Comparison of ENCODE assay signal across 8 cellular contexts in the genomic region with DNA sequence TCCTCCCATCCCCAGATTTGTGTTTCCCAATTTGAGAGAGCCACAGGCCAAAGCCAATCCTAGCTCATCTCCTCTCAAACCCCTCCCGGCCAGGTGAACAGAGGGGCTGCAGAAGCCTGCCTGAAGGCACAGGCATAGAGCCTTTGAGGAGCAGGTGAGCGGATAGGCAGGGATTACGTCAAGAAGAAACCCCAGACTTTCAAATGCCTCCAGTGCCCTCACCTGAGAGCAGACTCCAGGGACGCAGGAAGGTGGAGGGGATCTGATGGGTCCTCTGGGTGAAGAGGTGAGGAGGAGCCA. TPM values are rescaled to one million over a fixed set of nuclear protein-coding genes. Genes with fewer than 3 reads are reported as not detected.
A peak's percentile ranks its signal among the peaks of the same experiment; 100 is the strongest.
DNase-seq lines count a peak whose midpoint lies in the region; ATAC-seq, FAIRE-seq and TF ChIP-seq lines count a peak whose summit lies in the region.

No MANE protein-coding gene starts in this region.

- no peak overlapping the region for H3K4ac ChIP-seq in H1 (replicated peaks; ENCODE audit: insufficient read length, low read depth, low read length)

- CTCF ChIA-PET in H1 (lab: Charles Lee; ENCODE audit: partially characterized antibody), result interaction anchor here (0.7 to 26.4 kb wide), 15 partner anchors 11 to 166 kb away, joined by 3 to 678 read pairs (median 4); a partner anchor contains a TSS

- H3K4me3 Mint-ChIP-seq in osteocyte (ENCODE audit: unreplicated experiment), result peak overlapping the region; percentile 85

- no peaks in the 10 kb centered on the region for H3K9me3 ChIP-seq in H1 (ENCODE audit: insufficient read depth in 2 of 2, low read depth in 1 of 2, low read length in 1 of 2)

- no peak for TF ChIP-seq POLR2A in NB4 (IDR thresholded peaks at IDR 0.05; ENCODE audit: extremely low read depth, insufficient read length)
- no peak for TF ChIP-seq POLR2A in H1 (IDR thresholded peaks at IDR 0.05; ENCODE audit: control extremely low read depth in 1 of 2, low read depth in 2 of 2, low read length in 2 of 2)

- no peak overlapping the region for H2AFZ ChIP-seq in H1 (ENCODE audit: low read length)

- H3K79me1 ChIP-seq in H1 (ENCODE audit: low read depth, low read length), result no peaks in the 10 kb centered on the region; the same call in 1 of the 2 replicates

- H3K27me3 Mint-ChIP-seq in osteocyte (ENCODE audit: unreplicated experiment), result peaks cover 35% of the 10 kb centered on the region

- no peak overlapping the region for H3K14ac ChIP-seq in H1 (ENCODE audit: insufficient read length)

- peaks cover 10 to 18% of the 10 kb centered on the region in 2 experiments for H4K20me1 ChIP-seq in H1 (replicated peaks in 1 of 2; ENCODE audit: control insufficient read depth in 1 of 2, insufficient read depth in 2 of 2, low read length in 2 of 2)

- H3K9me3 Mint-ChIP-seq in osteocyte (ENCODE audit: unreplicated experiment), result no peaks in the 10 kb centered on the region

- H3K4me1 ChIP-seq in H1 (replicated peaks in 1 of 4; ENCODE audit: control insufficient read depth in 3 of 4, insufficient read depth in 4 of 4, low read length in 3 of 4), result peaks cover 7 to 26% (median 18%) of the 10 kb centered on the region in 4 experiments

- no peak overlapping the region for H3K27ac Mint-ChIP-seq in osteocyte (ENCODE audit: unreplicated experiment)

- no peaks in the 10 kb centered on the region for H3K27me3 ChIP-seq in H1 (replicated peaks in 1 of 4; ENCODE audit: control insufficient read depth in 3 of 4, extremely low read depth in 1 of 4, insufficient read depth in 3 of 4, low read length in 3 of 4)

- H3K4me3 ChIP-seq in NB4 (ENCODE audit: low read depth, low read length) (peak overlapping the region; percentile 53), H1 (ENCODE audit: extremely low read depth in 1 of 4, insufficient read depth in 2 of 4, low read depth in 3 of 4, low read length in 4 of 4) (peak overlapping the region; percentile 66 to 90 (median 76))

- H2BK20ac ChIP-seq in H1 (ENCODE audit: low read length), result no peak overlapping the region

- peaks cover 3 to 33% of the 10 kb centered on the region in 2 experiments; a peak in 3 of 4 replicates for H3K79me2 ChIP-seq in H1 (ENCODE audit: control insufficient read depth in 1 of 2, insufficient read depth in 2 of 2, low read length in 2 of 2)

- peaks cover 10% of the 10 kb centered on the region for H3K23me2 ChIP-seq in H1 (ENCODE audit: low read depth, low read length)

- no peak for TF ChIP-seq EP300 in H1 (IDR thresholded peaks at IDR 0.05; ENCODE audit: borderline replicate concordance in 1 of 2, low read depth in 2 of 2, low read length in 2 of 2)

- no peak for FAIRE-seq in H1 (lab: Jason Lieb, UNC)

- H3K36me3 ChIP-seq in H1 (ENCODE audit: control insufficient read depth in 2 of 4, insufficient read depth in 4 of 4, low read length in 3 of 4), result peaks cover 16 to 28% (median 21%) of the 10 kb centered on the region in 4 experiments

- no peak overlapping the region for H2BK120ac ChIP-seq in H1 (replicated peaks; ENCODE audit: low read depth, low read length)

- H2BK12ac ChIP-seq in H1 (ENCODE audit: low read depth, low read length), result peak overlapping the region; percentile 12; the same call in 1 of the 2 replicates

- no peak overlapping the region for H3K18ac ChIP-seq in H1 (ENCODE audit: extremely low read depth, low read length)

- H3K4me2 ChIP-seq in H1 (ENCODE audit: insufficient read depth in 1 of 2, low read depth in 2 of 2, low read length in 2 of 2), result peak overlapping the region; percentile 74 to 84

- no peak for TF ChIP-seq RAD21 in H1 (IDR thresholded peaks at IDR 0.05 in 1 of 2, conservative IDR thresholded peaks at IDR 0.05 in 1 of 2; ENCODE audit: low read depth in 2 of 2, low read length in 2 of 2)

- H2BK15ac ChIP-seq in H1 (ENCODE audit: low read length), result no peak overlapping the region

- 0 out of 2 replicates have a peak overlapping the region, but pooled peaks have one; percentile 40 for H4K8ac ChIP-seq in H1 (ENCODE audit: extremely low read depth, insufficient read depth, low read length)

- ATAC-seq in GM21528 (IDR thresholded peaks at IDR 0.05; ENCODE audit: low FRiP score, unreplicated experiment), result no peak

- no peak overlapping the region for H4K5ac ChIP-seq in H1 (ENCODE audit: insufficient read length, low read depth, low read length)

- peaks cover 15% of the 10 kb centered on the region for H3K4me1 Mint-ChIP-seq in osteocyte (ENCODE audit: unreplicated experiment)

- no peak overlapping the region for H2AK5ac ChIP-seq in H1 (ENCODE audit: low read depth, low read length)

- peak overlapping the region; percentile 63; the same call in 1 of the 2 replicates for H2BK5ac ChIP-seq in H1 (ENCODE audit: low read depth, low read length)

- no peaks in the 10 kb centered on the region for H3K36me3 Mint-ChIP-seq in osteocyte (ENCODE audit: unreplicated experiment)

- no peak overlapping the region for H3K56ac ChIP-seq in H1 (replicated peaks; ENCODE audit: insufficient read length, low read depth, low read length)

- DNase-seq in ELF-1 (ENCODE audit: low read depth, low spot score) (peak; percentile 25), NB4 (ENCODE audit: low read depth) (no peak), H1 (ENCODE audit: low read depth in 1 of 2, low spot score in 2 of 2) (no peak), osteocyte (ENCODE audit: extremely low spot score, unreplicated experiment) (no peak), D341Med (ENCODE audit: low spot score) (no peak), iPS-NIHi11 (ENCODE audit: low spot score) (no peak)
- DNase-seq in stimulated activated CD4-positive, alpha-beta T cell treated with anti-CD3 and anti-CD28 coated beads, Interleukin-4, amount 100 ng/mL, for 1 hour, result no peak

- peak overlapping the region; percentile 52 to 88 (median 81) for H3K9ac ChIP-seq in H1 (replicated peaks in 1 of 4; ENCODE audit: extremely low read depth in 1 of 4, low read depth in 3 of 4, low read length in 3 of 4)

- 10% methylated on average over 4 of the region's 4 CpGs; no CpG with 5 or more reads in 1 of the 2 experiments for WGBS in H1 (ENCODE audit: extremely low coverage in 1 of 2, insufficient coverage in 1 of 2, insufficient read length in 1 of 2, insufficient replicate concordance in 2 of 2, low coverage in 1 of 2, low lambda C conversion rate in 2 of 2, missing lambda C conversion rate in 1 of 2), 2 experiments

- TF ChIP-seq CTCF in NB4 (IDR thresholded peaks at IDR 0.05; ENCODE audit: low read depth, low read length) (no peak), H1 (IDR thresholded peaks at IDR 0.05; ENCODE audit: control extremely low read depth in 1 of 3, insufficient read depth in 1 of 3, low read depth in 1 of 3, low read length in 3 of 3) (no peak), osteocyte (IDR thresholded peaks at IDR 0.05) (no peak)

- H4K91ac ChIP-seq in H1 (replicated peaks; ENCODE audit: insufficient read length, low read length), result no peak overlapping the region

- POLR2A ChIA-PET in H1 (lab: Charles Lee; ENCODE audit: partially characterized antibody), result interaction anchor here (0.7 to 22.9 kb wide), 43 partner anchors 11 to 640 kb away, joined by 3 to 651 read pairs (median 5); a partner anchor contains a TSS

- H3K23ac ChIP-seq in H1 (ENCODE audit: insufficient read length), result no peak overlapping the region

- H3K27ac ChIP-seq in H1 (ENCODE audit: low read depth, low read length), result peak overlapping the region; percentile 82

TF ChIP-seq in H1, 55 proteins besides CTCF, POLR2A, EP300 and RAD21:
- TF ChIP-seq CREB1 (IDR thresholded peaks at IDR 0.05) (no peak), SAP30 (IDR thresholded peaks at IDR 0.05; ENCODE audit: insufficient read depth, insufficient replicate concordance, low read length) (peak; percentile 45)
TF ChIP-seq in H1: peak in this region for 1.

RNA-seq across cellular contexts. Expression of a gene that starts 0.6 kb away (rescaled TPM):
- total RNA-seq in H1 (2021; fragmentation: NEBNext Ultra II Directional; extraction: Animal tissue kit (Norgen Biotek cat#: 25700)), result 15.8 and 16.2 TPM in 2 replicates
- polyA plus RNA-seq in H1 (2011; rRNA removed), result 17.1 and 17.8 TPM in 2 replicates
- 27.5 TPM for polyA plus RNA-seq in H1 (2011; cell fraction: cytosol; rRNA removed)
- polyA plus RNA-seq in H1 (2011; cell fraction: nucleus; rRNA removed), result 31.4 TPM
- 21.5 to 28.9 TPM (median 24.5 TPM) in 4 replicates for polyA plus RNA-seq in H1 (2012, experiment 1 of 2)
- polyA plus RNA-seq in H1 (2012, experiment 2 of 2), result 20.6 TPM
- 3.1 TPM for polyA plus RNA-seq in H1 (2013, experiment 1 of 2)
- polyA plus RNA-seq in H1 (2013, experiment 2 of 2), result 3.2 TPM
- 30.9 and 33.3 TPM in 2 replicates for polyA minus RNA-seq in H1 (2011; rRNA and poly(A)+ RNA removed)
- 14.7 TPM for polyA minus RNA-seq in H1 (2011; cell fraction: cytosol; rRNA and poly(A)+ RNA removed)
- 44.2 TPM for polyA minus RNA-seq in H1 (2011; cell fraction: nucleus; rRNA and poly(A)+ RNA removed)
- 0.89 and 1.0 TPM in 2 replicates for total RNA-seq in osteocyte

RNA-seq across cellular contexts. Expression of a gene that starts 13.1 kb away (rescaled TPM):
- 98.1 and 107 TPM in 2 replicates for total RNA-seq in H1 (2021; fragmentation: NEBNext Ultra II Directional; extraction: Animal tissue kit (Norgen Biotek cat#: 25700))
- 43.4 and 43.5 TPM in 2 replicates for polyA plus RNA-seq in H1 (2011; rRNA removed)
- polyA plus RNA-seq in H1 (2011; cell fraction: cytosol; rRNA removed), result 68.7 TPM
- 122 TPM for polyA plus RNA-seq in H1 (2011; cell fraction: nucleus; rRNA removed)
- polyA plus RNA-seq in H1 (2012, experiment 1 of 2), result 98.3 to 156 TPM (median 103 TPM) in 4 replicates
- polyA plus RNA-seq in H1 (2012, experiment 2 of 2), result 30.8 TPM
- 67.8 TPM for polyA plus RNA-seq in H1 (2013, experiment 1 of 2)
- 65.2 TPM for polyA plus RNA-seq in H1 (2013, experiment 2 of 2)
- polyA minus RNA-seq in H1 (2011; rRNA and poly(A)+ RNA removed), result 57.7 and 58.0 TPM in 2 replicates
- 26.0 TPM for polyA minus RNA-seq in H1 (2011; cell fraction: cytosol; rRNA and poly(A)+ RNA removed)
- 48.6 TPM for polyA minus RNA-seq in H1 (2011; cell fraction: nucleus; rRNA and poly(A)+ RNA removed)
- 67.3 and 72.2 TPM in 2 replicates for total RNA-seq in osteocyte

RNA-seq across cellular contexts. Expression of a gene that starts 46.8 kb away (rescaled TPM):
- total RNA-seq in H1 (2021; fragmentation: NEBNext Ultra II Directional; extraction: Animal tissue kit (Norgen Biotek cat#: 25700)), result 12.5 and 16.9 TPM in 2 replicates
- 16.0 and 18.4 TPM in 2 replicates for polyA plus RNA-seq in H1 (2011; rRNA removed)
- 13.3 TPM for polyA plus RNA-seq in H1 (2011; cell fraction: cytosol; rRNA removed)
- polyA plus RNA-seq in H1 (2011; cell fraction: nucleus; rRNA removed), result 37.4 TPM
- 25.2 to 35.8 TPM (median 28.9 TPM) in 4 replicates for polyA plus RNA-seq in H1 (2012, experiment 1 of 2)
- 18.3 TPM for polyA plus RNA-seq in H1 (2012, experiment 2 of 2)
- 4.6 TPM for polyA plus RNA-seq in H1 (2013, experiment 1 of 2)
- polyA plus RNA-seq in H1 (2013, experiment 2 of 2), result 4.8 TPM
- polyA minus RNA-seq in H1 (2011; rRNA and poly(A)+ RNA removed), result 14.3 TPM in 2 replicates
- polyA minus RNA-seq in H1 (2011; cell fraction: cytosol; rRNA and poly(A)+ RNA removed), result 14.3 TPM
- 15.2 TPM for polyA minus RNA-seq in H1 (2011; cell fraction: nucleus; rRNA and poly(A)+ RNA removed)
- total RNA-seq in osteocyte, result 66.5 and 83.3 TPM in 2 replicates
